20 cellular contexts compared by ENCODE assay signal in genomic region chr5:66413931-66414330, GRCh38.
DNase-seq lines count a peak whose midpoint lies in the region; ATAC-seq and TF ChIP-seq lines count a peak whose summit lies in the region.
"Had no signal": no experiment of that assay in that cellular context is flagged by ENCODE, and none has a peak within 500 bp of the region (broad histone marks: within the 10 kb centered on the region; RNA-seq: fewer than 3 reads in every experiment).

No MANE protein-coding gene starts in this region.

- H3K27ac ChIP-seq in left ventricle myocardium inferior (replicated peaks) (peak overlapping the region; percentile 31), OCI-LY7 (ENCODE audit: low read depth, low read length, poor library complexity, severe bottlenecking) (no peak overlapping the region)
- H3K27ac ChIP-seq: 22Rv1, BLaER1, C4-2B, GM23248 had no signal

- no peak overlapping the region for H3K4me2 ChIP-seq in OCI-LY7 (ENCODE audit: low read length)
- H3K4me2 ChIP-seq: BLaER1 had no signal

- H3K36me3 ChIP-seq in left ventricle myocardium inferior: peaks cover 8% of the 10 kb centered on the region
- H3K36me3 ChIP-seq in OCI-LY7 (ENCODE audit: insufficient read depth, low read length): no peaks in the 10 kb centered on the region
- H3K36me3 ChIP-seq: BLaER1 had no signal

- POLR2A ChIA-PET in OCI-LY7 (lab: Charles Lee): no interaction called here

- intact Hi-C loops in Right ventricle myocardium superior (cut with DNase I) (no loop called here), left ventricle myocardium inferior (cut with micrococcal nuclease) (no loop called here), OCI-LY7 (cut with micrococcal nuclease; ENCODE audit: unreplicated experiment) (no loop called here)

- no peak for TF ChIP-seq CTCF in left ventricle myocardium inferior (IDR thresholded peaks at IDR 0.05; ENCODE audit: borderline replicate concordance)
- no peak for TF ChIP-seq CTCF in OCI-LY7 (conservative IDR thresholded peaks at IDR 0.05; ENCODE audit: low read length)

- H2AFZ ChIP-seq in OCI-LY7 (ENCODE audit: low read length): no peak overlapping the region
- H2AFZ ChIP-seq: GM23248 had no signal

- H3K9me3 ChIP-seq in left ventricle myocardium inferior (replicated peaks) (peaks cover 7% of the 10 kb centered on the region), OCI-LY7 (ENCODE audit: low read length) (no peaks in the 10 kb centered on the region)
- H3K9me3 ChIP-seq: BLaER1, Caco-2 had no signal

- peak; percentile 32 for DNase-seq in DMS 273 (lab: John Stamatoyannopoulos, UW; ENCODE audit: unreplicated experiment)
- no peak for DNase-seq in DMS 273 treated with DMSO at 0.1 percent for 48 hours (lab: John Stamatoyannopoulos, UW)
- no peak for DNase-seq in Right ventricle myocardium superior
- DNase-seq in left ventricle myocardium inferior: no peak
- peak; percentile 17 for DNase-seq in inferior parietal cortex (ENCODE audit: extremely low spot score)
- DNase-seq in OCI-LY7 (ENCODE audit: low spot score): no peak
- DNase-seq: Caco-2; CD4-positive, CD25-positive, alpha-beta regulatory T cell; CD8-positive, alpha-beta T cell; DMS53; DMS79 treated with DMSO at 0.1 percent for 48 hours; GF-D8; GM23248; H7; HCEC 1CT had no signal

- H3K9me2 ChIP-seq in OCI-LY7 (ENCODE audit: insufficient read depth, low read length): no peaks in the 10 kb centered on the region

- H3K4me3 ChIP-seq in left ventricle myocardium inferior (no peak overlapping the region), OCI-LY7 (ENCODE audit: low read depth, low read length, poor library complexity, severe bottlenecking) (no peak overlapping the region)
- H3K4me3 ChIP-seq: BLaER1, GM23248 had no signal

- no TSS peak for BruUV-seq in OCI-LY7 (replicated peaks; lab: Mats Ljungman, UMichigan)

- no peaks in the 10 kb centered on the region for H4K20me1 ChIP-seq in OCI-LY7 (ENCODE audit: insufficient read depth, low read length)
- H4K20me1 ChIP-seq: BLaER1 had no signal

- H3K79me2 ChIP-seq in OCI-LY7 (ENCODE audit: insufficient read depth, low read depth, low read length): no peaks in the 10 kb centered on the region

- ATAC-seq in Right ventricle myocardium superior (ENCODE audit: poor library complexity): peak; percentile 61
- no peak for ATAC-seq in GM21717 (IDR thresholded peaks at IDR 0.05; ENCODE audit: unreplicated experiment)
- no peak for ATAC-seq in HG02870 (IDR thresholded peaks at IDR 0.05; ENCODE audit: unreplicated experiment)
- ATAC-seq: CD8-positive, alpha-beta T cell had no signal

- no peaks in the 10 kb centered on the region for H3K27me3 ChIP-seq in left ventricle myocardium inferior (ENCODE audit: low read depth)
- H3K27me3 ChIP-seq: BLaER1 had no signal

- CTCF ChIA-PET in OCI-LY7 (lab: Charles Lee; ENCODE audit: unreplicated experiment): no interaction called here

- H3K4me1 ChIP-seq in left ventricle myocardium inferior (peaks cover 57% of the 10 kb centered on the region), OCI-LY7 (ENCODE audit: insufficient read depth, low read length, poor library complexity, severe bottlenecking) (no peaks in the 10 kb centered on the region)
- H3K4me1 ChIP-seq: Caco-2 had no signal

Comparison
In these comparisons a context has a peak if more than half of its experiments do, and no peak if none do; other contexts are left out.
1. DNase-seq: peak in DMS 273 (single experiment) and inferior parietal cortex (single experiment); none in DMS 273 treated with DMSO at 0.1 percent for 48 hours (single experiment), Right ventricle myocardium superior (single experiment), left ventricle myocardium inferior (single experiment) and OCI-LY7 (single experiment).